Comparison of ENCODE assay signal across 16 cellular contexts in the genomic region with DNA sequence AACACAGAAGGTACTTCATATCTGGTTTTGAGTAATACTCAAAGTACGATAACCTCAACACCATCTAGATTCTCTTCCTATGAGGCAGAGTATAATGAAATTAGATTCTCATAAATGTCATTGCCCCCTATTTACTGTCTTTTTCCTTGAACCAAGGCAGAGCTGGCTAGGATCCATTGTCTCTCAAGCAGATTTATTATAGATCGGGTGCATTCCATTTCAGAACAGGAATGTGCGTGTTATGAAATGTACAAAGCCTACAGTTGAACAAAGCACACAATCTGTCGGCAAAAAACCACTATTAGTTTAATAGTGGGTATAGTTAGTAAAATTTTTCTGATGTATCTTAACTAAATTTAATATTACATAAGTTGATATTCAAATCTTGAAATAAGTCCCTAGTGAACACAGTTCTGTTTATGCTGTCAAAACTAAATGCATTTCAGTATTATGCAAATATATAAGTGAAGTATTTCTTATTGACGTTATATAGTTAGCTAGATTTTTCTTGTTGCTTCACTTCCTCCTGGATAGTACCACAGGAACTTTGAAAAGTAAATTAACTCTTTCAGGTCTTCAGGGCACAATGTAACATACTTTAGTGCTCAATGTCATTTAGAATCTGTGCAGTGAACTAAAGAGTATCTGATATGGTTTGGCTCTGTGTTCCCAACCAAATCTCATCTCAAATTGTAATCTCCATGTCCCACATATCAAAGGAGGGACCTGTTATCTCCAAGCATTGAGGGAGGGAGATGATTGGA.
A peak's percentile ranks its signal among the peaks of the same experiment; 100 is the strongest.
DNase-seq lines count a peak whose midpoint lies in the region; ATAC-seq, FAIRE-seq and TF ChIP-seq lines count a peak whose summit lies in the region.
"Had no signal": no experiment of that assay in that cellular context is flagged by ENCODE, and none has a peak within 500 bp of the region (broad histone marks: within the 10 kb centered on the region; RNA-seq: fewer than 3 reads in every experiment).

No MANE protein-coding gene starts in this region.

- peak overlapping the region; percentile 21; the same call in 1 of the 2 replicates for H3K4me3 Mint-ChIP-seq in HFFc6
- no peak overlapping the region for H3K4me3 Mint-ChIP-seq in astrocyte (ENCODE audit: unreplicated experiment)
- H3K4me3 Mint-ChIP-seq: activated naive CD8-positive, alpha-beta T cell treated with anti-CD3 and anti-CD28 coated beads, Interleukin-2, amount 50 U/mL, for 24 hours; nephron progenitor cell had no signal

- H3K4me2 ChIP-seq in astrocyte (ENCODE audit: low read length), result no peak overlapping the region

- H3K36me3 Mint-ChIP-seq in HFFc6 (ENCODE audit: low read depth) (peaks cover 44% of the 10 kb centered on the region), astrocyte (ENCODE audit: low read depth, unreplicated experiment) (peaks cover 8% of the 10 kb centered on the region)

- H3K9me3 ChIP-seq in astrocyte (ENCODE audit: insufficient read depth, low read depth, low read length) (no peaks in the 10 kb centered on the region), esophagus squamous epithelium (no peaks in the 10 kb centered on the region)

- no peak overlapping the region for H3K9ac ChIP-seq in astrocyte (ENCODE audit: low read length)

- H3K27me3 Mint-ChIP-seq in HFFc6 (ENCODE audit: insufficient read depth) (peaks cover 9% of the 10 kb centered on the region), astrocyte (ENCODE audit: low read depth, unreplicated experiment) (no peaks in the 10 kb centered on the region)

- no peak overlapping the region for H2AFZ ChIP-seq in astrocyte (ENCODE audit: low read depth, low read length)

- peaks cover 90% of the 10 kb centered on the region for H3K79me2 ChIP-seq in astrocyte (ENCODE audit: insufficient read depth, low read length)

- no peak overlapping the region for H3K4me3 ChIP-seq in astrocyte (ENCODE audit: insufficient read depth, low read depth, low read length)
- H3K4me3 ChIP-seq in skeletal muscle cell (ENCODE audit: low read depth, low read length), result no peak overlapping the region
- no peak overlapping the region for H3K4me3 ChIP-seq in esophagus squamous epithelium

- intact Hi-C loops in esophagus squamous epithelium (cut with DNase I), result no loop called here

- H3K36me3 ChIP-seq in astrocyte (ENCODE audit: insufficient read depth, low read length) (no peaks in the 10 kb centered on the region), esophagus squamous epithelium (no peaks in the 10 kb centered on the region)

- H3K27me3 ChIP-seq in astrocyte (ENCODE audit: insufficient read depth, low read length), result no peaks in the 10 kb centered on the region
- H3K27me3 ChIP-seq in esophagus squamous epithelium, result no peaks in the 10 kb centered on the region

- H4K20me1 ChIP-seq in astrocyte (ENCODE audit: insufficient read depth, low read length), result peaks cover 28% of the 10 kb centered on the region

- DNase-seq in HFFc6 (no peak), astrocyte (ENCODE audit: low read depth) (peak; percentile 36), glomerular visceral epithelial cell (ENCODE audit: extremely low spot score) (peak; percentile 36), skeletal muscle cell (ENCODE audit: low read depth) (peak; percentile 36), NAMALWA (ENCODE audit: low spot score) (no peak), esophagus squamous epithelium (lab: John Stamatoyannopoulos, UW) (no peak), GF-D8 (lab: John Stamatoyannopoulos, UW) (no peak)
- DNase-seq: activated CD4-positive, alpha-beta T cell treated with anti-CD3 and anti-CD28 coated beads for 1 hour; activated naive CD8-positive, alpha-beta T cell treated with anti-CD3 and anti-CD28 coated beads, Interleukin-2, amount 50 U/mL, for 24 hours; glutamatergic neuron; left cardiac atrium; MV-4-11; NCI-H2227 treated with DMSO at 0.1 percent for 48 hours; nephron progenitor cell; T-helper 1 cell had no signal

- H3K4me1 Mint-ChIP-seq in HFFc6 (ENCODE audit: low read depth), result peaks cover 98% of the 10 kb centered on the region
- H3K4me1 Mint-ChIP-seq in astrocyte (ENCODE audit: low read depth, unreplicated experiment), result peaks cover 38% of the 10 kb centered on the region
- H3K4me1 Mint-ChIP-seq: activated naive CD8-positive, alpha-beta T cell treated with anti-CD3 and anti-CD28 coated beads, Interleukin-2, amount 50 U/mL, for 24 hours had no signal

- TF ChIP-seq POLR2A in esophagus squamous epithelium (IDR thresholded peaks at IDR 0.05), result no peak

- WGBS in esophagus squamous epithelium, 2 donors, result 21 to 34% methylated on average over 5 of the region's 5 CpGs

- TF ChIP-seq CTCF in HFFc6 (IDR thresholded peaks at IDR 0.05) (no peak), astrocyte (IDR thresholded peaks at IDR 0.05; ENCODE audit: insufficient read depth, low read depth, low read length) (no peak), esophagus squamous epithelium (IDR thresholded peaks at IDR 0.05) (no peak)

- peak; percentile 32 for FAIRE-seq in astrocyte (lab: Jason Lieb, UNC)

- no peak for ATAC-seq in GM19463 (IDR thresholded peaks at IDR 0.05; ENCODE audit: unreplicated experiment)
- ATAC-seq: activated naive CD8-positive, alpha-beta T cell treated with anti-CD3 and anti-CD28 coated beads, Interleukin-2, amount 50 U/mL, for 24 hours; left cardiac atrium had no signal

- no peak overlapping the region for H3K27ac ChIP-seq in astrocyte (ENCODE audit: low read depth, low read length)
- H3K27ac ChIP-seq in esophagus squamous epithelium, result no peak overlapping the region

- H3K27ac Mint-ChIP-seq in HFFc6 (peak overlapping the region; percentile 51), astrocyte (ENCODE audit: unreplicated experiment) (no peak overlapping the region)
- H3K27ac Mint-ChIP-seq: activated naive CD8-positive, alpha-beta T cell treated with anti-CD3 and anti-CD28 coated beads, Interleukin-2, amount 50 U/mL, for 24 hours; nephron progenitor cell had no signal

- peaks cover 9% of the 10 kb centered on the region for H3K4me1 ChIP-seq in astrocyte (ENCODE audit: insufficient read depth, low read length)
- H3K4me1 ChIP-seq in esophagus squamous epithelium, result peaks cover 0 to 27% (median 0%) of the 10 kb centered on the region in 3 donors

- H3K9me3 Mint-ChIP-seq in HFFc6, result no peaks in the 10 kb centered on the region
- no peaks in the 10 kb centered on the region for H3K9me3 Mint-ChIP-seq in astrocyte (ENCODE audit: unreplicated experiment)
- H3K9me3 Mint-ChIP-seq: activated naive CD8-positive, alpha-beta T cell treated with anti-CD3 and anti-CD28 coated beads, Interleukin-2, amount 50 U/mL, for 24 hours; nephron progenitor cell had no signal

Comparison
In these comparisons a context has a peak if more than half of its experiments do, and no peak if none do; other contexts are left out.
1. DNase-seq: peak in astrocyte (single experiment), glomerular visceral epithelial cell (single experiment) and skeletal muscle cell (single experiment); none in HFFc6 (single experiment), NAMALWA (single experiment), esophagus squamous epithelium (single experiment) and GF-D8 (single experiment).